8 cellular contexts compared by ENCODE assay signal in the genomic region with DNA sequence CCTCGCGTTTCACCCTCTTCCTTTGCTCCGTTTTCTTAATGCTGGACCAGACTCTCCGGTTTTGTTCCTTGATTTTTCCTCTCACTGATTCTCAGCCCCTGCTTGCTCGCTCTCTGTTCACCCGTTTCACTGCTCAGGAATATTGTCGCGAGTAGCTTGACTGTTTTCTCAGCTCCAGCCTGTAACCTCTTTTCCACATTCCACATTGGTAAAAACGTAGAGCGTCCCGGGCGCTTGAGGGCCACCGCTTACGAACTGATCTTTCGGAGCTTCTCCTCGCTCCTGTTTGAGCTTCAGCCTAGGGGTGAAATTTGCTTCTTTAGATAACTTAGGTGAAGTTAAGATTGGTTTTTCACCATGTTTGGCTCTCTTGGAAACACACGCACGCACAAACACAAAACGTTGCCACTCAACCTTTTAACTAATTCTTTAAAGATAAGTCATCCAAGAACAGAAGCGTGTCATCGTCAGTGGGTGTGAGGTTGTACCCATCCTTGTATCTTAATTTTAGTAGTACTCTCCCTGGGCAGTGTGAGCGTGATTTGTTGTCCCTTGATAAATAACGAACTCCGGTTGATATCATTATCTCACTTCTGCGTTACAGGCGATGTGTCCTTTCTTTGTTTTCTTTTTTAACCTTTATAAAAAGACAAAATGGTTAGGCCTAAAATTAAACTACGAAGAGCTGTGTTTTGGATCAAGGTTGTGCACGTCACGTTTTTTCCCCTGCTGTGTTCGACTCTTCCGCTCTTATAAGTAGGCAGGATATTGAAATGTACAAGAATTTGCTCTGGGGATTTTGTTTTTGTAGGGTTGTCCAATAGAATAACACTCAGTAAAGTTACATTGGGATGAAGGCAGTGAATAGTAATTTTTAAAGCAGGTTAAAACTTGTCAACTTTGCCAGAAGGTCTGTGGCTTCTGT. TPM values are rescaled to one million over a fixed set of nuclear protein-coding genes. Genes with fewer than 3 reads are reported as not detected.
DNase-seq lines count a peak whose midpoint lies in the region; ATAC-seq and TF ChIP-seq lines count a peak whose summit lies in the region.

No MANE protein-coding gene starts in this region.

- TF ChIP-seq CTCF in epithelial cell of proximal tubule (conservative IDR thresholded peaks at IDR 0.05; ENCODE audit: low read depth, low read length): no peak

- H3K4me1 ChIP-seq in mononuclear cell (ENCODE audit: insufficient read depth, low read length): peaks cover 40% of the 10 kb centered on the region

- DNase-seq in AML-193 (lab: John Stamatoyannopoulos, UW): peak; percentile 27 to 38
- DNase-seq in NCI-H1105 treated with DMSO at 0.1 percent for 48 hours (lab: John Stamatoyannopoulos, UW): peak; percentile 63
- peak; percentile 9 to 30 for DNase-seq in activated CD4-positive, alpha-beta T cell treated with anti-CD3 and anti-CD28 coated beads, Interleukin-2, amount 50 U/mL, for 24 hours (ENCODE audit: low read depth in 1 of 2, low spot score in 1 of 2)
- no peak for DNase-seq in epithelial cell of proximal tubule (ENCODE audit: low read depth)
- DNase-seq in stimulated activated naive CD8-positive, alpha-beta T cell treated with anti-CD3 and anti-CD28 coated beads, Interleukin-15, Interleukin-2, amounts not matched to agents 100 U/mL and 50 U/mL, for 24 hours: peak; percentile 37

- no peaks in the 10 kb centered on the region for H3K27me3 ChIP-seq in mononuclear cell (ENCODE audit: insufficient read depth, low read length)

- ATAC-seq in GM21390 (IDR thresholded peaks at IDR 0.05; ENCODE audit: unreplicated experiment): peak; percentile 10
- ATAC-seq in stimulated activated naive CD8-positive, alpha-beta T cell treated with anti-CD3 and anti-CD28 coated beads, Interleukin-15, Interleukin-2, amounts not matched to agents 100 U/mL and 50 U/mL, for 24 hours: peak; percentile 24
- no peak for ATAC-seq in HG03045 (IDR thresholded peaks at IDR 0.05; ENCODE audit: unreplicated experiment)

- no peaks in the 10 kb centered on the region for H3K9me3 ChIP-seq in mononuclear cell (ENCODE audit: low read depth, low read length)

- peak overlapping the region; percentile 93 for H3K4me3 ChIP-seq in epithelial cell of proximal tubule (ENCODE audit: low read depth, low read length)
- H3K4me3 ChIP-seq in mononuclear cell (ENCODE audit: low read length): peak overlapping the region; percentile 91

RNA-seq across cellular contexts. Expression of a gene that starts 1.1 kb away (rescaled TPM):
- total RNA-seq in epithelial cell of proximal tubule (36.5 and 52.1 TPM in 2 replicates), mononuclear cell (37.9 TPM)

RNA-seq across cellular contexts. Expression of a gene that starts 28.6 kb away (rescaled TPM):
- 24.8 and 29.2 TPM in 2 replicates for total RNA-seq in epithelial cell of proximal tubule
- 14.2 TPM for total RNA-seq in mononuclear cell

RNA-seq across cellular contexts. Expression of a gene that starts 28.7 kb away (rescaled TPM):
- total RNA-seq in epithelial cell of proximal tubule (1.2 and 1.7 TPM in 2 replicates), mononuclear cell (0.73 TPM)
